ENCODE assay signal across 1 cellular context in genomic region chr4:8315343-8316250, GRCh38.
TF ChIP-seq lines count a peak whose summit lies in the region.

No MANE protein-coding gene starts in this region.

TF ChIP-seq in endothelial cell of umbilical vein, 7 proteins besides CTCF, POLR2A, EP300 and RAD21 (continued from another document):
- no peak for TF ChIP-seq JUN (IDR thresholded peaks at IDR 0.05; ENCODE audit: borderline replicate concordance, insufficient read depth, insufficient read length, low read depth)
